Comparison of ENCODE assay signal across 12 cellular contexts in the genomic region with DNA sequence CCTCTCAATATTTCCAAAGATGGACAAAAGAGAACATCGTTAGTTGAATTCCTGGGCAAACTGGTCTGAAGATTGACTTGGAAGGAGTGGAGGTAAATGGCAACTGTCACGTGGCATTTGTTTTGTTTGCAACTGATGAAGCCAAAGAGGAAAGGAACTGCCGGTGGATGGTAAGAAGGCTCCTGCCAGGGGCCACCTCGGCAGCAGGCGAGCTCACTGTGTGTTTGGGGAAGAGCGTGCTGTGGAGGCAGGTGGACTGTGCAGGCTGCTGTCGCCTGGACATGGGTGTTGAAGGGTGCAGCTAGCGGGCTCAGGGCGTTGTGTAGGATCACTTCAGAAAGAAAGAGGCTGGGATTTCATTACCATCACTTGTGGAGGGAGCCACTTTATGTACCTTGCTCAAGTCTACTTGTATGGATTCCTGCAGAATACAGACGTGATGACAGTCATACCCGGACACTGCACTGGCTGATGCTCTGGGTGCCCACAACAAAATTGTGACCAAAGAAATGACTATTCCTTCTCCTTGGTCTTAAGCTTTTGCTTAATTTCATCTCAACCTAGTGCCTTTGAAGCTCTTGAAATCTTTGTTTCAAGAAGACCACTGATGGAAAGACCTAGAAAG.
DNase-seq lines count a peak whose midpoint lies in the region; ATAC-seq and TF ChIP-seq lines count a peak whose summit lies in the region.
"Had no signal": no experiment of that assay in that cellular context is flagged by ENCODE, and none has a peak within 500 bp of the region (broad histone marks: within the 10 kb centered on the region; RNA-seq: fewer than 3 reads in every experiment).

No MANE protein-coding gene starts in this region.

- H3K9me3 Mint-ChIP-seq in H9 (no peaks in the 10 kb centered on the region), MCF 10A (ENCODE audit: unreplicated experiment) (no peaks in the 10 kb centered on the region)
- H3K9me3 Mint-ChIP-seq: stimulated activated naive CD8-positive, alpha-beta T cell treated with anti-CD3 and anti-CD28 coated beads, Interleukin-15, amount 100 ng/mL, for 72 hours had no signal

- intact Hi-C loops in MCF 10A (cut with micrococcal nuclease) (no loop called here), right cardiac atrium (cut with DNase I) (no loop called here), stomach (cut with DNase I; ENCODE audit: low total_unique reads) (no loop called here), spleen (cut with DNase I; ENCODE audit: low total_unique reads) (no loop called here)

- H3K4me1 Mint-ChIP-seq in H9 (peaks cover 37 to 50% of the 10 kb centered on the region in 2 experiments), MCF 10A (ENCODE audit: insufficient read depth, unreplicated experiment) (peaks cover 19% of the 10 kb centered on the region)
- H3K4me1 Mint-ChIP-seq: stimulated activated naive CD8-positive, alpha-beta T cell treated with anti-CD3 and anti-CD28 coated beads, Interleukin-15, amount 100 ng/mL, for 72 hours had no signal

- H2BK5ac ChIP-seq in H9 (ENCODE audit: insufficient read length, low read length): no peak overlapping the region

- no peak overlapping the region for H3K9ac ChIP-seq in H9 (ENCODE audit: extremely low read depth, insufficient read length, low read length)

- H3K27me3 Mint-ChIP-seq in H9 (ENCODE audit: low read depth): no peaks in the 10 kb centered on the region
- H3K27me3 Mint-ChIP-seq in MCF 10A (ENCODE audit: insufficient read depth, unreplicated experiment): no peaks in the 10 kb centered on the region

- H3K4ac ChIP-seq in H9 (ENCODE audit: low read depth, low read length): no peak overlapping the region

- H3T11ph ChIP-seq in H9 (ENCODE audit: low read length): no peak overlapping the region

- H3K79me1 ChIP-seq in H9 (ENCODE audit: insufficient read depth, low read depth, low read length, poor library complexity, severe bottlenecking): no peaks in the 10 kb centered on the region

- H2BK15ac ChIP-seq in H9 (ENCODE audit: low read depth, low read length): no peak overlapping the region

- H3K23me2 ChIP-seq in H9 (ENCODE audit: insufficient read length, low read depth, low read length, poor library complexity, severe bottlenecking): no peaks in the 10 kb centered on the region

- peak overlapping the region in 2 of 3 experiments; percentile 18 to 92; a peak in 5 of 7 replicates for H3K27ac Mint-ChIP-seq in H9
- H3K27ac Mint-ChIP-seq in MCF 10A (ENCODE audit: low read depth, unreplicated experiment): peak overlapping the region; percentile 63
- H3K27ac Mint-ChIP-seq: stimulated activated naive CD8-positive, alpha-beta T cell treated with anti-CD3 and anti-CD28 coated beads, Interleukin-15, amount 100 ng/mL, for 72 hours had no signal

- H3K79me2 ChIP-seq in H9 (ENCODE audit: insufficient read depth, low read length): no peaks in the 10 kb centered on the region; the same call in 1 of the 2 replicates

- H3K14ac ChIP-seq in H9 (ENCODE audit: insufficient read depth, low read length): no peak overlapping the region

- no peak for DNase-seq in H9
- DNase-seq in MCF 10A (ENCODE audit: unreplicated experiment): peak; percentile 31
- peak in 1 of 3 donors; percentile 38 for DNase-seq in right cardiac atrium
- no peak for DNase-seq in stomach
- DNase-seq in NCI-H226: no peak
- DNase-seq in germinal center (ENCODE audit: low spot score): no peak
- DNase-seq in spleen: no peak
- no peak for DNase-seq in NCI-H2081 (lab: John Stamatoyannopoulos, UW)
- DNase-seq: Caco-2; effector CD4-positive, alpha-beta T cell; stimulated activated CD4-positive, alpha-beta T cell treated with anti-CD3 and anti-CD28 coated beads, Interleukin-15, amount 100 ng/mL, for 24 hours; stimulated activated naive CD8-positive, alpha-beta T cell treated with anti-CD3 and anti-CD28 coated beads, Interleukin-15, amount 100 ng/mL, for 72 hours had no signal

- H3K4me3 Mint-ChIP-seq in H9: no peak overlapping the region
- H3K4me3 Mint-ChIP-seq in MCF 10A (ENCODE audit: unreplicated experiment): peak overlapping the region; percentile 59
- H3K4me3 Mint-ChIP-seq: stimulated activated naive CD8-positive, alpha-beta T cell treated with anti-CD3 and anti-CD28 coated beads, Interleukin-15, amount 100 ng/mL, for 72 hours had no signal

- CTCF ChIA-PET in MCF 10A (lab: Yijun Ruan, JAX): no interaction called here

- no peak overlapping the region for H3K18ac ChIP-seq in H9 (ENCODE audit: insufficient read length, low read depth, low read length)

- no peak overlapping the region for H2BK12ac ChIP-seq in H9 (ENCODE audit: insufficient read length, low read depth, low read length)

- H3K56ac ChIP-seq in H9 (ENCODE audit: insufficient read length, low read depth, low read length): no peak overlapping the region

- no peak for TF ChIP-seq POLR2A in stomach (IDR thresholded peaks at IDR 0.05)
- TF ChIP-seq POLR2A in spleen (IDR thresholded peaks at IDR 0.05): no peak

- H3K4me3 ChIP-seq in right cardiac atrium (ENCODE audit: low read length) (peak overlapping the region; percentile 17), stomach (peak overlapping the region; percentile 9 to 24 (median 16)), spleen (no peak overlapping the region)

- H3K4me2 ChIP-seq in H9 (ENCODE audit: insufficient read depth, insufficient read length, low read length): no peak overlapping the region

- no CpG with 5 or more reads among the region's 11 CpGs for WGBS in H9 (ENCODE audit: extremely low coverage, insufficient read length, low lambda C conversion rate)
- WGBS in right cardiac atrium: 74% methylated on average over 11 of the region's 11 CpGs
- 66 to 88% (median 83%) methylated on average over 11 of the region's 11 CpGs for WGBS in stomach, 5 donors
- 78 to 96% (median 89%) methylated on average over 11 of the region's 11 CpGs for WGBS in spleen, 5 donors

- BruUV-seq in MCF 10A (replicated peaks; lab: Mats Ljungman, UMichigan): no TSS peak

- H3K27me3 ChIP-seq in H9 (ENCODE audit: insufficient read depth, low read length): no peaks in the 10 kb centered on the region
- H3K27me3 ChIP-seq in right cardiac atrium (ENCODE audit: control insufficient read depth, insufficient read depth): no peaks in the 10 kb centered on the region
- H3K27me3 ChIP-seq in stomach: peaks cover 0 to 14% (median 0%) of the 10 kb centered on the region in 3 donors
- peaks cover 0 to 42% (median 0%) of the 10 kb centered on the region in 7 donors for H3K27me3 ChIP-seq in spleen (replicated peaks in 1 of 7)

- no peak overlapping the region for H2AK5ac ChIP-seq in H9 (ENCODE audit: insufficient read length, low read length)

- ATAC-seq in right cardiac atrium: peak; percentile 5 to 13
- ATAC-seq: stimulated activated naive CD8-positive, alpha-beta T cell treated with anti-CD3 and anti-CD28 coated beads, Interleukin-15, amount 100 ng/mL, for 72 hours had no signal

- no peak overlapping the region for H4K8ac ChIP-seq in H9 (replicated peaks; ENCODE audit: insufficient read length, low read depth, low read length)

- H2BK20ac ChIP-seq in H9 (ENCODE audit: low read depth, low read length, poor library complexity, severe bottlenecking): no peak overlapping the region

- no peak overlapping the region for H2AFZ ChIP-seq in H9 (ENCODE audit: low read length)

- TF ChIP-seq EP300 in stomach (IDR thresholded peaks at IDR 0.05): no peak

- H4K20me1 ChIP-seq in H9 (ENCODE audit: control insufficient read depth, insufficient read depth, insufficient read length): no peaks in the 10 kb centered on the region

- H3K23ac ChIP-seq in H9 (ENCODE audit: insufficient read length, low read depth, low read length): no peak overlapping the region

- H4K5ac ChIP-seq in H9 (ENCODE audit: insufficient read length, low read depth, low read length): no peak overlapping the region

- peaks cover 7 to 21% (median 20%) of the 10 kb centered on the region in 3 experiments; a peak in 6 of 7 replicates for H3K36me3 Mint-ChIP-seq in H9 (ENCODE audit: insufficient read depth in 1 of 3, low read depth in 3 of 3)
- no peaks in the 10 kb centered on the region for H3K36me3 Mint-ChIP-seq in MCF 10A (ENCODE audit: insufficient read depth, unreplicated experiment)

- no peaks in the 10 kb centered on the region for H3K9me3 ChIP-seq in H9 (ENCODE audit: control insufficient read depth, low read depth, low read length)
- H3K9me3 ChIP-seq in right cardiac atrium (ENCODE audit: control insufficient read depth, low read length): no peaks in the 10 kb centered on the region
- H3K9me3 ChIP-seq in stomach: no peaks in the 10 kb centered on the region
- H3K9me3 ChIP-seq in spleen: no peaks in the 10 kb centered on the region
- H3K9me3 ChIP-seq: Caco-2 had no signal

- TF ChIP-seq CTCF in H9 (conservative IDR thresholded peaks at IDR 0.05): no peak
- no peak for TF ChIP-seq CTCF in MCF 10A (IDR thresholded peaks at IDR 0.05; ENCODE audit: unreplicated experiment)
- TF ChIP-seq CTCF in stomach (IDR thresholded peaks at IDR 0.05): no peak
- no peak for TF ChIP-seq CTCF in spleen (IDR thresholded peaks at IDR 0.05 in 8 of 11, conservative IDR thresholded peaks at IDR 0.05 in 3 of 11)

- no peak overlapping the region for H2BK120ac ChIP-seq in H9 (ENCODE audit: low read depth, low read length, poor library complexity, severe bottlenecking)

- H3K4me1 ChIP-seq in H9 (ENCODE audit: insufficient read depth, low read length): peaks cover 6% of the 10 kb centered on the region; the same call in 1 of the 2 replicates
- H3K4me1 ChIP-seq in right cardiac atrium (ENCODE audit: control insufficient read depth, insufficient read depth, low read length): peaks cover 5% of the 10 kb centered on the region
- H3K4me1 ChIP-seq in stomach: peaks cover 0 to 39% (median 6%) of the 10 kb centered on the region in 4 donors
- H3K4me1 ChIP-seq in spleen: no peaks in the 10 kb centered on the region
- H3K4me1 ChIP-seq: Caco-2 had no signal

- POLR2A ChIA-PET in MCF 10A (lab: Yijun Ruan, JAX): interaction anchor here (1.3 to 1.6 kb wide), 2 partner anchors 8 to 13 kb away, joined by 3 to 5 read pairs; no protein-coding TSS in a partner anchor

- peaks cover 0 to 12% (median 4%) of the 10 kb centered on the region in 4 donors for H3K36me3 ChIP-seq in stomach
- H3K36me3 ChIP-seq in spleen: no peaks in the 10 kb centered on the region

- H3K27ac ChIP-seq in H9 (ENCODE audit: insufficient read length, low read depth, low read length) (no peak overlapping the region), right cardiac atrium (ENCODE audit: low read length) (peak overlapping the region; percentile 54), stomach (peak overlapping the region in 4 of 5 donors; percentile 41 to 76 (median 64)), spleen (no peak overlapping the region)

- no peak overlapping the region for H4K91ac ChIP-seq in H9 (ENCODE audit: insufficient read length, low read depth, low read length)

Comparison
In these comparisons a context has a peak if more than half of its experiments do, and no peak if none do; other contexts are left out.
1. H3K27ac ChIP-seq: peak in right cardiac atrium (single experiment) and stomach (4 of 5); none in H9 (single experiment) and spleen (0 of 8).
2. H3K4me3 ChIP-seq: peak in right cardiac atrium (single experiment) and stomach (4 of 4); none in spleen (0 of 8).